9 cellular contexts compared by ENCODE assay signal in genomic region chr3:105686324-105686897, GRCh38.
DNase-seq lines count a peak whose midpoint lies in the region; ATAC-seq and TF ChIP-seq lines count a peak whose summit lies in the region.
"Had no signal": no experiment of that assay in that cellular context is flagged by ENCODE, and none has a peak within 500 bp of the region (broad histone marks: within the 10 kb centered on the region; RNA-seq: fewer than 3 reads in every experiment).

No MANE protein-coding gene starts in this region.

- TF ChIP-seq CTCF in mammary epithelial cell (conservative IDR thresholded peaks at IDR 0.05 in 1 of 2, IDR thresholded peaks at IDR 0.05 in 1 of 2; ENCODE audit: extremely low read depth in 1 of 2, insufficient read depth in 1 of 2, low read depth in 1 of 2, low read length in 2 of 2) = peak; percentile 76 to 82

- no peaks in the 10 kb centered on the region for H4K20me1 ChIP-seq in mammary epithelial cell (ENCODE audit: insufficient read depth, low read length)

- no peak overlapping the region for H3K4me2 ChIP-seq in mammary epithelial cell (ENCODE audit: insufficient read depth, low read depth, low read length)

- peaks cover 65% of the 10 kb centered on the region for H3K36me3 Mint-ChIP-seq in activated CD4-positive, alpha-beta T cell treated with anti-CD3 and anti-CD28 coated beads, Interleukin-2, amount 10 ng/mL, durations not matched to agents 24 days and 14 days (ENCODE audit: low read depth)

- peak; percentile 53 for DNase-seq in activated CD4-positive, alpha-beta T cell treated with anti-CD3 and anti-CD28 coated beads, Interleukin-2, amount 10 ng/mL, durations not matched to agents 24 days and 14 days
- DNase-seq in activated CD4-positive, alpha-beta T cell treated with anti-CD3 and anti-CD28 coated beads, Interleukin-2, amount 50 U/mL, for 48 hours = no peak
- DNase-seq in M059J (ENCODE audit: low read depth) (peak; percentile 29), mammary epithelial cell (no peak), medulla oblongata (ENCODE audit: extremely low spot score) (peak; percentile 9), HUDEP-2 (lab: John Stamatoyannopoulos, UW; ENCODE audit: unreplicated experiment in 76 of 76) (no peak), amygdala (lab: John Stamatoyannopoulos, UW) (no peak)

- H3K27me3 ChIP-seq in mammary epithelial cell (ENCODE audit: insufficient read depth, low read length) = no peaks in the 10 kb centered on the region

- CTCF ChIA-PET in mammary epithelial cell (lab: Charles Lee; ENCODE audit: low non-redundant PET) = interaction anchor here (0.8 kb wide), 1 partner anchor 476 kb away, joined by 7 read pairs; no protein-coding TSS in a partner anchor

- H3K27ac ChIP-seq in mammary epithelial cell (ENCODE audit: insufficient read depth, low read depth, low read length) = no peak overlapping the region
- H3K27ac ChIP-seq: epithelial cell of prostate had no signal

- in situ Hi-C loops in mammary epithelial cell (cut with MboI; ENCODE audit: low sequenced_read_pairs in 2 of 2) = loop anchor here (25.0 kb wide), 2 partner anchors 926 to 1376 kb away; no protein-coding TSS in a partner anchor

- no peaks in the 10 kb centered on the region for H3K9me3 Mint-ChIP-seq in activated CD4-positive, alpha-beta T cell treated with anti-CD3 and anti-CD28 coated beads, Interleukin-2, amount 10 ng/mL, durations not matched to agents 24 days and 14 days

- ATAC-seq in HG02884 (IDR thresholded peaks at IDR 0.05; ENCODE audit: unreplicated experiment) = no peak

- dilution Hi-C loops in mammary epithelial cell (cut with HindIII; ENCODE audit: low sequenced_read_pairs) = no loop called here

- H3K9me3 ChIP-seq in mammary epithelial cell (replicated peaks; ENCODE audit: insufficient read depth, low read length) = no peaks in the 10 kb centered on the region

- H2AFZ ChIP-seq in mammary epithelial cell (ENCODE audit: low read depth, low read length) = no peak overlapping the region

- H3K36me3 ChIP-seq in mammary epithelial cell (ENCODE audit: insufficient read depth, low read length) = no peaks in the 10 kb centered on the region

- no peak overlapping the region for H3K4me3 Mint-ChIP-seq in activated CD4-positive, alpha-beta T cell treated with anti-CD3 and anti-CD28 coated beads, Interleukin-2, amount 10 ng/mL, durations not matched to agents 24 days and 14 days

- peak overlapping the region; percentile 67 for H3K27ac Mint-ChIP-seq in activated CD4-positive, alpha-beta T cell treated with anti-CD3 and anti-CD28 coated beads, Interleukin-2, amount 10 ng/mL, durations not matched to agents 24 days and 14 days

- H3K4me1 ChIP-seq in mammary epithelial cell (ENCODE audit: insufficient read depth, low read length) = no peaks in the 10 kb centered on the region

- no peak overlapping the region for H3K9ac ChIP-seq in mammary epithelial cell (ENCODE audit: insufficient read depth, low read length)

- BruUV-seq in mammary epithelial cell (replicated peaks; lab: Mats Ljungman, UMichigan) = no TSS peak

- WGBS in mammary epithelial cell (ENCODE audit: low coverage, missing lambda C conversion rate) = 0% methylated on average over 2 of the region's 2 CpGs

- intact Hi-C loops in activated CD4-positive, alpha-beta T cell treated with anti-CD3 and anti-CD28 coated beads, Interleukin-2, amount 10 ng/mL, durations not matched to agents 24 days and 14 days (cut with micrococcal nuclease) = loop anchor here (2.0 to 10.0 kb wide), 5 partner anchors 140 to 1378 kb away; partner anchors contain the start of gene CBLB
- intact Hi-C loops in mammary epithelial cell (cut with micrococcal nuclease) = loop anchor here (1.0 to 10.0 kb wide), 5 partner anchors 182 to 1378 kb away; partner anchors contain the start of gene CBLB

- peaks cover 18% of the 10 kb centered on the region for H3K4me1 Mint-ChIP-seq in activated CD4-positive, alpha-beta T cell treated with anti-CD3 and anti-CD28 coated beads, Interleukin-2, amount 10 ng/mL, durations not matched to agents 24 days and 14 days

- H3K4me3 ChIP-seq in mammary epithelial cell (replicated peaks in 1 of 3; ENCODE audit: insufficient read depth in 1 of 3, low read depth in 2 of 3, low read length in 3 of 3) = no peak overlapping the region

- H3K79me2 ChIP-seq in mammary epithelial cell (ENCODE audit: insufficient read depth, low read length) = no peaks in the 10 kb centered on the region

- no peaks in the 10 kb centered on the region for H3K27me3 Mint-ChIP-seq in activated CD4-positive, alpha-beta T cell treated with anti-CD3 and anti-CD28 coated beads, Interleukin-2, amount 10 ng/mL, durations not matched to agents 24 days and 14 days

Comparison
In these comparisons a context has a peak if more than half of its experiments do, and no peak if none do; other contexts are left out.
1. DNase-seq: peak in activated CD4-positive, alpha-beta T cell treated with anti-CD3 and anti-CD28 coated beads, Interleukin-2, amount 10 ng/mL, durations not matched to agents 24 days and 14 days (single experiment), M059J (single experiment) and medulla oblongata (single experiment); none in activated CD4-positive, alpha-beta T cell treated with anti-CD3 and anti-CD28 coated beads, Interleukin-2, amount 50 U/mL, for 48 hours (0 of 2), mammary epithelial cell (single experiment), HUDEP-2 (0 of 76) and amygdala (0 of 56).